ENCODE assay signal across 10 cellular contexts in the genomic region with DNA sequence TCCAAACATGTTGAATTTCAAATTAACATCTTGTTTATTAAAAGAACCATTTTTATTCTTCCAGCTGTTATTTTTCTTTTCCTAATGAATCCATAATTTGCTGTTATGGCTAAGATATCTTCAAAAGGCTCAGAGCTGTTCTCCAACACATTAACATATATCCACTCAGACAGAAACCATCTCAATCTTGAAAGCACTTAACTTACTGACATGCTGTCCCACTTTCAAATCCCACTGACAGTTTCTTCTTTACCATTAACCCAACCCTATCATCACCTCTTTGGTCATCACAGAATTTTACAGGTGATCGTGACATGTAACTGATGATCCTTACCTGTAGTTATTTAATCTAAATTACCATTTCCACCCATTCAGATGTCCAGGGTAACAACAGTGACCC.
"Had no signal": no experiment of that assay in that cellular context is flagged by ENCODE, and none has a peak within 500 bp of the region (broad histone marks: within the 10 kb centered on the region; RNA-seq: fewer than 3 reads in every experiment).

No MANE protein-coding gene starts in this region.

- H3K4me3 ChIP-seq: hepatocyte, mucosa of descending colon, psoas muscle, SJSA1 had no signal

- H3K9me3 ChIP-seq: mucosa of descending colon, psoas muscle, SJSA1 had no signal

- H3K27ac ChIP-seq: hepatocyte, SJSA1, VCaP had no signal

- H3K9me3 Mint-ChIP-seq: natural killer cell treated with Interleukin-12 subunit alpha and Interleukin-12 subunit beta and Interleukin-15 and Interleukin-18, amount 100 ng/mL, for 72 hours; stimulated activated naive CD8-positive, alpha-beta T cell treated with anti-CD3 and anti-CD28 coated beads, Interleukin-15, Interleukin-2, amounts not matched to agents 100 ng/mL and 50 ng/mL, for 24 hours had no signal

- H3K4me3 Mint-ChIP-seq: natural killer cell treated with Interleukin-12 subunit alpha and Interleukin-12 subunit beta and Interleukin-15 and Interleukin-18, amount 100 ng/mL, for 72 hours; stimulated activated naive CD8-positive, alpha-beta T cell treated with anti-CD3 and anti-CD28 coated beads, Interleukin-15, Interleukin-2, amounts not matched to agents 100 ng/mL and 50 ng/mL, for 24 hours had no signal

- ATAC-seq: natural killer cell treated with Interleukin-12 subunit alpha and Interleukin-12 subunit beta and Interleukin-15 and Interleukin-18, amount 100 ng/mL, for 72 hours had no signal

- H3K4me1 ChIP-seq: SJSA1 had no signal

- DNase-seq: activated effector memory CD4-positive, alpha-beta T cell treated with Interleukin-2 at 50 U/mL for 16 hours; foreskin melanocyte; mucosa of descending colon; stimulated activated CD4-positive, alpha-beta T cell treated with anti-CD3 and anti-CD28 coated beads, Interleukin-12 subunit alpha, Interleukin-12 subunit beta, amount 100 ng/mL, for 4 hours had no signal

- H3K27ac Mint-ChIP-seq: natural killer cell treated with Interleukin-12 subunit alpha and Interleukin-12 subunit beta and Interleukin-15 and Interleukin-18, amount 100 ng/mL, for 72 hours had no signal

- H3K36me3 ChIP-seq: SJSA1 had no signal

- H3K27me3 Mint-ChIP-seq: natural killer cell treated with Interleukin-12 subunit alpha and Interleukin-12 subunit beta and Interleukin-15 and Interleukin-18, amount 100 ng/mL, for 72 hours; stimulated activated naive CD8-positive, alpha-beta T cell treated with anti-CD3 and anti-CD28 coated beads, Interleukin-15, Interleukin-2, amounts not matched to agents 100 ng/mL and 50 ng/mL, for 24 hours had no signal

- H3K27me3 ChIP-seq: hepatocyte, SJSA1 had no signal
